14 cellular contexts compared by ENCODE assay signal in genomic region chr1:41799723-41800122, GRCh38.
A peak's percentile ranks its signal among the peaks of the same experiment; 100 is the strongest.
DNase-seq lines count a peak whose midpoint lies in the region; ATAC-seq and TF ChIP-seq lines count a peak whose summit lies in the region.
"Had no signal": no experiment of that assay in that cellular context is flagged by ENCODE, and none has a peak within 500 bp of the region (broad histone marks: within the 10 kb centered on the region; RNA-seq: fewer than 3 reads in every experiment).

No MANE protein-coding gene starts in this region.

- peaks cover 45% of the 10 kb centered on the region for H3F3A ChIP-seq in MM.1S (ENCODE audit: insufficient read depth, low read length)

- H3K36me3 ChIP-seq in MM.1S (replicated peaks; ENCODE audit: insufficient read depth, low read length), result no peaks in the 10 kb centered on the region
- H3K36me3 ChIP-seq: BE2C, thoracic aorta had no signal

- no peak overlapping the region for H3K27ac Mint-ChIP-seq in activated naive CD4-positive, alpha-beta T cell treated with anti-CD3 and anti-CD28 coated beads for 36 hours
- peak overlapping the region; percentile 60 for H3K27ac Mint-ChIP-seq in stimulated activated memory B cell treated with anti-CD40 and anti-IgM and Interleukin-4, amounts not matched to agents 10 μg/mL and 1 μg/mL and 100 μg/mL, for 72 hours
- H3K27ac Mint-ChIP-seq: progenitor cell of endocrine pancreas had no signal

- 0 out of 2 replicates have a peak overlapping the region, but pooled peaks have one; percentile 7 for H3K9ac ChIP-seq in MM.1S (ENCODE audit: low read length)

- CTCF ChIA-PET in activated naive CD4-positive, alpha-beta T cell treated with anti-CD3 and anti-CD28 coated beads for 36 hours (lab: Charles Lee), result interaction anchor here (0.5 to 0.9 kb wide), 2 partner anchors 12 to 43 kb away, joined by 3 to 4 read pairs; no protein-coding TSS in a partner anchor

- H3K27me3 Mint-ChIP-seq in activated naive CD4-positive, alpha-beta T cell treated with anti-CD3 and anti-CD28 coated beads for 36 hours (ENCODE audit: low read depth), result no peaks in the 10 kb centered on the region
- H3K27me3 Mint-ChIP-seq in stimulated activated memory B cell treated with anti-CD40 and anti-IgM and Interleukin-4, amounts not matched to agents 10 μg/mL and 1 μg/mL and 100 μg/mL, for 72 hours, result no peaks in the 10 kb centered on the region

- no peak for ATAC-seq in stimulated activated memory B cell treated with anti-CD40 and anti-IgM and Interleukin-4, amounts not matched to agents 10 μg/mL and 1 μg/mL and 100 μg/mL, for 72 hours
- no peak for ATAC-seq in HG03139 (IDR thresholded peaks at IDR 0.05; ENCODE audit: unreplicated experiment)

- TF ChIP-seq CTCF in MM.1S (IDR thresholded peaks at IDR 0.05; ENCODE audit: low read length), result no peak

- no peak overlapping the region for H2AFZ ChIP-seq in MM.1S (ENCODE audit: low read length)

- no peaks in the 10 kb centered on the region for H4K20me1 ChIP-seq in MM.1S (ENCODE audit: insufficient read depth, low read length)

- intact Hi-C loops in activated naive CD4-positive, alpha-beta T cell treated with anti-CD3 and anti-CD28 coated beads for 36 hours (cut with micrococcal nuclease), result loop anchor here (1.0 to 10.0 kb wide), 2 partner anchors 7 to 815 kb away; no protein-coding TSS in a partner anchor

- H3K27ac ChIP-seq in MM.1S (ENCODE audit: low read length), result peak overlapping the region; percentile 66; the same call in 1 of the 2 replicates
- H3K27ac ChIP-seq: thoracic aorta had no signal

- H3K4me3 Mint-ChIP-seq in activated naive CD4-positive, alpha-beta T cell treated with anti-CD3 and anti-CD28 coated beads for 36 hours, result no peak overlapping the region
- no peak overlapping the region for H3K4me3 Mint-ChIP-seq in stimulated activated memory B cell treated with anti-CD40 and anti-IgM and Interleukin-4, amounts not matched to agents 10 μg/mL and 1 μg/mL and 100 μg/mL, for 72 hours
- H3K4me3 Mint-ChIP-seq: H9 had no signal

- H3K4me3 ChIP-seq in MM.1S (ENCODE audit: low read length), result peak overlapping the region; percentile 3
- H3K4me3 ChIP-seq: thoracic aorta had no signal

- H3K9me3 Mint-ChIP-seq in activated naive CD4-positive, alpha-beta T cell treated with anti-CD3 and anti-CD28 coated beads for 36 hours, result no peaks in the 10 kb centered on the region
- no peaks in the 10 kb centered on the region for H3K9me3 Mint-ChIP-seq in stimulated activated memory B cell treated with anti-CD40 and anti-IgM and Interleukin-4, amounts not matched to agents 10 μg/mL and 1 μg/mL and 100 μg/mL, for 72 hours
- H3K9me3 Mint-ChIP-seq: H9 had no signal

- peak overlapping the region; percentile 69 for H3K4me2 ChIP-seq in MM.1S (ENCODE audit: low read depth, low read length)

- DNase-seq in activated naive CD4-positive, alpha-beta T cell treated with anti-CD3 and anti-CD28 coated beads for 36 hours, result peak; percentile 51
- DNase-seq in activated naive CD4-positive, alpha-beta T cell treated with anti-CD3 and anti-CD28 coated beads, Interleukin-2, amount 50 U/mL, for 16 hours, result no peak
- DNase-seq in MM.1S (no peak), amniotic epithelial cell (ENCODE audit: low read depth) (peak; percentile 51), NCI-H1694 treated with DMSO at 0.1 percent for 48 hours (lab: John Stamatoyannopoulos, UW) (no peak), NCI-H82 treated with DMSO at 0.1 percent for 48 hours (lab: John Stamatoyannopoulos, UW; ENCODE audit: unreplicated experiment) (no peak)
- DNase-seq: BE2C; H9; NCI-H774; stimulated activated CD4-positive, alpha-beta T cell treated with anti-CD3 and anti-CD28 coated beads, Interleukin-4, amount 100 ng/mL, for 1 hour had no signal

- H3K9me3 ChIP-seq in MM.1S (replicated peaks; ENCODE audit: insufficient read depth, low read length), result no peaks in the 10 kb centered on the region
- H3K9me3 ChIP-seq: BE2C, thoracic aorta had no signal

- peaks cover 57% of the 10 kb centered on the region for H3K4me1 Mint-ChIP-seq in activated naive CD4-positive, alpha-beta T cell treated with anti-CD3 and anti-CD28 coated beads for 36 hours (ENCODE audit: low read depth)
- H3K4me1 Mint-ChIP-seq in stimulated activated memory B cell treated with anti-CD40 and anti-IgM and Interleukin-4, amounts not matched to agents 10 μg/mL and 1 μg/mL and 100 μg/mL, for 72 hours, result peaks cover 53% of the 10 kb centered on the region

- peaks cover 57% of the 10 kb centered on the region for H3K4me1 ChIP-seq in MM.1S (ENCODE audit: low read length)
- H3K4me1 ChIP-seq: BE2C had no signal

- H3K79me2 ChIP-seq in MM.1S (ENCODE audit: low read length), result no peaks in the 10 kb centered on the region

- no peaks in the 10 kb centered on the region for H3K36me3 Mint-ChIP-seq in activated naive CD4-positive, alpha-beta T cell treated with anti-CD3 and anti-CD28 coated beads for 36 hours (ENCODE audit: low read depth)
- H3K36me3 Mint-ChIP-seq in stimulated activated memory B cell treated with anti-CD40 and anti-IgM and Interleukin-4, amounts not matched to agents 10 μg/mL and 1 μg/mL and 100 μg/mL, for 72 hours, result no peaks in the 10 kb centered on the region

- no peaks in the 10 kb centered on the region for H3K9me2 ChIP-seq in MM.1S (replicated peaks; ENCODE audit: insufficient read depth, low read length)

- no peaks in the 10 kb centered on the region for H3K27me3 ChIP-seq in MM.1S (replicated peaks; ENCODE audit: insufficient read depth, low read length)
- H3K27me3 ChIP-seq: BE2C had no signal

Comparison
In these comparisons a context has a peak if more than half of its experiments do, and no peak if none do; other contexts are left out.
1. DNase-seq: peak in activated naive CD4-positive, alpha-beta T cell treated with anti-CD3 and anti-CD28 coated beads for 36 hours (single experiment) and amniotic epithelial cell (single experiment); none in activated naive CD4-positive, alpha-beta T cell treated with anti-CD3 and anti-CD28 coated beads, Interleukin-2, amount 50 U/mL, for 16 hours (single experiment), MM.1S (single experiment), NCI-H1694 treated with DMSO at 0.1 percent for 48 hours (single experiment) and NCI-H82 treated with DMSO at 0.1 percent for 48 hours (single experiment).